In genomic region chr2:233456111-233456510, GRCh38 we compare ENCODE assay signal across 22 cellular contexts.
"Had no signal": no experiment of that assay in that cellular context is flagged by ENCODE, and none has a peak within 500 bp of the region (broad histone marks: within the 10 kb centered on the region; RNA-seq: fewer than 3 reads in every experiment).

No MANE protein-coding gene starts in this region.

- H3K4me1 Mint-ChIP-seq: activated B cell treated with CpG ODN at 0.5 μM for 24 hours; activated CD4-positive, alpha-beta T cell treated with anti-CD3 and anti-CD28 coated beads for 36 hours had no signal

- H3K27ac ChIP-seq: body of pancreas, cardiac muscle cell, hepatocyte, left ventricle myocardium inferior, neutrophil, parathyroid adenoma, SJSA1, upper lobe of left lung had no signal

- H3K27ac Mint-ChIP-seq: activated B cell treated with CpG ODN at 0.5 μM for 24 hours; activated CD4-positive, alpha-beta T cell treated with anti-CD3 and anti-CD28 coated beads for 36 hours; activated naive CD4-positive, alpha-beta T cell treated with anti-CD3 and anti-CD28 coated beads for 36 hours; activated T-cell treated with anti-CD3 and anti-CD28 coated beads, Interleukin-2, amount 50 U/mL, for 72 hours; nephron had no signal

- ATAC-seq: activated CD4-positive, alpha-beta T cell treated with anti-CD3 and anti-CD28 coated beads for 36 hours; activated T-cell treated with anti-CD3 and anti-CD28 coated beads, Interleukin-2, amount 50 U/mL, for 72 hours; body of pancreas had no signal

- H3K4me3 ChIP-seq: body of pancreas, cardiac muscle cell, hepatocyte, left ventricle myocardium inferior, SJSA1, upper lobe of left lung had no signal

- H3K27me3 ChIP-seq: body of pancreas, cardiac muscle cell, hepatocyte, neutrophil, SJSA1, upper lobe of left lung had no signal

- H3K4me3 Mint-ChIP-seq: activated B cell treated with CpG ODN at 0.5 μM for 24 hours; activated CD4-positive, alpha-beta T cell treated with anti-CD3 and anti-CD28 coated beads for 36 hours; activated naive CD4-positive, alpha-beta T cell treated with anti-CD3 and anti-CD28 coated beads for 36 hours; activated T-cell treated with anti-CD3 and anti-CD28 coated beads, Interleukin-2, amount 50 U/mL, for 72 hours; immature natural killer cell; nephron had no signal

- H3K9me3 ChIP-seq: body of pancreas, left ventricle myocardium inferior, neutrophil, SJSA1, upper lobe of left lung had no signal

- H3K4me1 ChIP-seq: body of pancreas, parathyroid adenoma, SJSA1, upper lobe of left lung had no signal

- DNase-seq: activated B cell treated with CpG ODN at 0.5 μM for 24 hours; activated CD4-positive, alpha-beta T cell treated with anti-CD3 and anti-CD28 coated beads for 36 hours; activated CD4-positive, alpha-beta T cell treated with anti-CD3 and anti-CD28 coated beads, Interleukin-2, amount 50 U/mL, for 48 hours; activated CD8-positive, alpha-beta memory T cell treated with anti-CD3 and anti-CD28 coated beads, Interleukin-2, amount 50 U/mL, for 48 hours; activated effector memory CD4-positive, alpha-beta T cell treated with Interleukin-2 at 50 U/mL for 16 hours; activated naive CD4-positive, alpha-beta T cell treated with anti-CD3 and anti-CD28 coated beads for 36 hours; activated T-cell treated with anti-CD3 and anti-CD28 coated beads, Interleukin-2, amount 50 U/mL, for 72 hours; body of pancreas; immature natural killer cell; kidney glomerular epithelial cell; left ventricle myocardium inferior; mammary epithelial cell; midbrain; stimulated activated CD4-positive, alpha-beta T cell treated with anti-CD3 and anti-CD28 coated beads, Interleukin-12 subunit alpha, Interleukin-12 subunit beta, amount 100 ng/mL, for 4 hours; T1000 had no signal

- H3K9me3 Mint-ChIP-seq: activated B cell treated with CpG ODN at 0.5 μM for 24 hours; activated naive CD4-positive, alpha-beta T cell treated with anti-CD3 and anti-CD28 coated beads for 36 hours; activated T-cell treated with anti-CD3 and anti-CD28 coated beads, Interleukin-2, amount 50 U/mL, for 72 hours; immature natural killer cell; nephron had no signal

- H3K27me3 Mint-ChIP-seq: activated B cell treated with CpG ODN at 0.5 μM for 24 hours; activated CD4-positive, alpha-beta T cell treated with anti-CD3 and anti-CD28 coated beads for 36 hours had no signal
